1 cellular context compared by ENCODE assay signal in the genomic region with DNA sequence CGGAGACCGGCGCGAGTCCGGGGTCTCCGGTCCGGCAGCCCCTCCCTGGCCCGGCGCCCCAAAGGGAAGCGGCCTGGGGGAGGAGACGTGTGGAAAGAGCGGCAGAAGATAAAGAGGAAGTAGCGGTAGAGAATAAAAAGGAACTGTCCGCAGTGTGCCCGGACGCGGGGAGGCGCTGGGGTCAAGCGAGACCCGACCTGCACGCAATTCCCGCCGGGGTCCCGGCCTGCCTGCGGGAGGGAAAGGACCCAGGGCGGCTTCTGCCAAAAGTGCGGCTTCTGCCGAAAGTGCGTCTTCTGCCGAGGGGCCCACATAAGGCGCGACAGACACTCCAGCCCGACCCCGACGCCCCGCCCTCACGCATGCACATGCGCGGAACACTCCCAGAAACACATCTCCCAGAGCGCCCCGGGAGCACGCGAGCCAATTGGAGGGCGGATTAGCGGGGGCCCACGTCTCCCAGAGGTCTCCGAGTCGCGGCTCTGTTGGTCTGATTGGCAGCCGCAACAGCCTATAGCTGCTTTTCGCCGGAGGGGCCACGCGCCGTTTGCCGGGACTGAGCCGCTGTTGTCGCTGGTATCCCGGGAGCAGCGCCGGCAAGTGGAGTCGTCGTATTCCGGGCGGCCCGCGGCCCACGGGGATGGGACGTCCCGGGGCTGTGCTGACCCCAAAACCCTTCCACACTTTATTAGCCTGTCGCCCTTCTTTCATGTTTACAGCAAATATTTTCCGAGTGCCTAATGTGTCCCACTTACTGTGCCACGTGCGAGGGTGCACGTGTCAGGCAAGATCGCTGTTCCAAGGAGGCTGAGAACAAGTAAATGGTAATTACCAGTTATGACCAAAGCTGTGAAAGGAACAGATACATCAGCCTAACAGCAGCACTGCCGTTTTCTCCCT.
TF ChIP-seq lines count a peak whose summit lies in the region.

No MANE protein-coding gene starts in this region.

TF ChIP-seq in K562, 482 proteins besides CTCF, POLR2A, EP300 and RAD21 (continued from another document and continues in another):
- TF ChIP-seq, protein P1, sequence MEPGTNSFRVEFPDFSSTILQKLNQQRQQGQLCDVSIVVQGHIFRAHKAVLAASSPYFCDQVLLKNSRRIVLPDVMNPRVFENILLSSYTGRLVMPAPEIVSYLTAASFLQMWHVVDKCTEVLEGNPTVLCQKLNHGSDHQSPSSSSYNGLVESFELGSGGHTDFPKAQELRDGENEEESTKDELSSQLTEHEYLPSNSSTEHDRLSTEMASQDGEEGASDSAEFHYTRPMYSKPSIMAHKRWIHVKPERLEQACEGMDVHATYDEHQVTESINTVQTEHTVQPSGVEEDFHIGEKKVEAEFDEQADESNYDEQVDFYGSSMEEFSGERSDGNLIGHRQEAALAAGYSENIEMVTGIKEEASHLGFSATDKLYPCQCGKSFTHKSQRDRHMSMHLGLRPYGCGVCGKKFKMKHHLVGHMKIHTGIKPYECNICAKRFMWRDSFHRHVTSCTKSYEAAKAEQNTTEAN (CRISPR knock-in tag; IDR thresholded peaks at IDR 0.05), result peak; percentile 87; the same call in 1 of the 2 replicates
- TF ChIP-seq LARP7 (IDR thresholded peaks at IDR 0.05) (no peak), SPI1 (IDR thresholded peaks at IDR 0.05; ENCODE audit: borderline replicate concordance, low read depth, low read length) (peak; percentile 98), NR2C2 (CRISPR knock-in tag; IDR thresholded peaks at IDR 0.05) (peak; percentile 24; the same call in 1 of the 2 replicates), NR2C2 (tag; IDR thresholded peaks at IDR 0.05) (peak; percentile 89), RNF2 (IDR thresholded peaks at IDR 0.05) (peak; percentile 85), RBM22 (IDR thresholded peaks at IDR 0.05; ENCODE audit: low read depth, low read length, poor library complexity, severe bottlenecking) (peak; percentile 24), TEAD1 (CRISPR knock-in tag; IDR thresholded peaks at IDR 0.05) (peak; percentile 4 to 88; a peak in 2 of 4 replicates), XRCC3 (IDR thresholded peaks at IDR 0.05) (no peak), PHTF2 (CRISPR knock-in tag; IDR thresholded peaks at IDR 0.05) (no peak), ZNF764 (CRISPR knock-in tag; IDR thresholded peaks at IDR 0.05; ENCODE audit: low read depth) (peak; percentile 94), NFYB (IDR thresholded peaks at IDR 0.05; ENCODE audit: extremely low read depth, insufficient read length) (peak; percentile 99), HMGN3 (IDR thresholded peaks at IDR 0.05; ENCODE audit: borderline replicate concordance, extremely low read depth, insufficient read length, low read depth, low read length) (peak; percentile 85)
- TF ChIP-seq, protein P2, sequence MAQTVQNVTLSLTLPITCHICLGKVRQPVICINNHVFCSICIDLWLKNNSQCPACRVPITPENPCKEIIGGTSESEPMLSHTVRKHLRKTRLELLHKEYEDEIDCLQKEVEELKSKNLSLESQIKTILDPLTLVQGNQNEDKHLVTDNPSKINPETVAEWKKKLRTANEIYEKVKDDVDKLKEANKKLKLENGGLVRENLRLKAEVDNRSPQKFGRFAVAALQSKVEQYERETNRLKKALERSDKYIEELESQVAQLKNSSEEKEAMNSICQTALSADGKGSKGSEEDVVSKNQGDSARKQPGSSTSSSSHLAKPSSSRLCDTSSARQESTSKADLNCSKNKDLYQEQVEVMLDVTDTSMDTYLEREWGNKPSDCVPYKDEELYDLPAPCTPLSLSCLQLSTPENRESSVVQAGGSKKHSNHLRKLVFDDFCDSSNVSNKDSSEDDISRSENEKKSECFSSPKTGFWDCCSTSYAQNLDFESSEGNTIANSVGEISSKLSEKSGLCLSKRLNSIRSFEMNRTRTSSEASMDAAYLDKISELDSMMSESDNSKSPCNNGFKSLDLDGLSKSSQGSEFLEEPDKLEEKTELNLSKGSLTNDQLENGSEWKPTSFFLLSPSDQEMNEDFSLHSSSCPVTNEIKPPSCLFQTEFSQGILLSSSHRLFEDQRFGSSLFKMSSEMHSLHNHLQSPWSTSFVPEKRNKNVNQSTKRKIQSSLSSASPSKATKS (CRISPR knock-in tag; IDR thresholded peaks at IDR 0.05), result no peak
- TF ChIP-seq, protein P3, sequence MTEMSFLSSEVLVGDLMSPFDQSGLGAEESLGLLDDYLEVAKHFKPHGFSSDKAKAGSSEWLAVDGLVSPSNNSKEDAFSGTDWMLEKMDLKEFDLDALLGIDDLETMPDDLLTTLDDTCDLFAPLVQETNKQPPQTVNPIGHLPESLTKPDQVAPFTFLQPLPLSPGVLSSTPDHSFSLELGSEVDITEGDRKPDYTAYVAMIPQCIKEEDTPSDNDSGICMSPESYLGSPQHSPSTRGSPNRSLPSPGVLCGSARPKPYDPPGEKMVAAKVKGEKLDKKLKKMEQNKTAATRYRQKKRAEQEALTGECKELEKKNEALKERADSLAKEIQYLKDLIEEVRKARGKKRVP (CRISPR knock-in tag; IDR thresholded peaks at IDR 0.05), result no peak
- TF ChIP-seq, protein P4, sequence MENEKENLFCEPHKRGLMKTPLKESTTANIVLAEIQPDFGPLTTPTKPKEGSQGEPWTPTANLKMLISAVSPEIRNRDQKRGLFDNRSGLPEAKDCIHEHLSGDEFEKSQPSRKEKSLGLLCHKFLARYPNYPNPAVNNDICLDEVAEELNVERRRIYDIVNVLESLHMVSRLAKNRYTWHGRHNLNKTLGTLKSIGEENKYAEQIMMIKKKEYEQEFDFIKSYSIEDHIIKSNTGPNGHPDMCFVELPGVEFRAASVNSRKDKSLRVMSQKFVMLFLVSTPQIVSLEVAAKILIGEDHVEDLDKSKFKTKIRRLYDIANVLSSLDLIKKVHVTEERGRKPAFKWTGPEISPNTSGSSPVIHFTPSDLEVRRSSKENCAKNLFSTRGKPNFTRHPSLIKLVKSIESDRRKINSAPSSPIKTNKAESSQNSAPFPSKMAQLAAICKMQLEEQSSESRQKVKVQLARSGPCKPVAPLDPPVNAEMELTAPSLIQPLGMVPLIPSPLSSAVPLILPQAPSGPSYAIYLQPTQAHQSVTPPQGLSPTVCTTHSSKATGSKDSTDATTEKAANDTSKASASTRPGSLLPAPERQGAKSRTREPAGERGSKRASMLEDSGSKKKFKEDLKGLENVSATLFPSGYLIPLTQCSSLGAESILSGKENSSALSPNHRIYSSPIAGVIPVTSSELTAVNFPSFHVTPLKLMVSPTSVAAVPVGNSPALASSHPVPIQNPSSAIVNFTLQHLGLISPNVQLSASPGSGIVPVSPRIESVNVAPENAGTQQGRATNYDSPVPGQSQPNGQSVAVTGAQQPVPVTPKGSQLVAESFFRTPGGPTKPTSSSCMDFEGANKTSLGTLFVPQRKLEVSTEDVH (IDR thresholded peaks at IDR 0.05; ENCODE audit: low read depth, partially characterized antibody), result peak; percentile 62
- TF ChIP-seq, protein P5, sequence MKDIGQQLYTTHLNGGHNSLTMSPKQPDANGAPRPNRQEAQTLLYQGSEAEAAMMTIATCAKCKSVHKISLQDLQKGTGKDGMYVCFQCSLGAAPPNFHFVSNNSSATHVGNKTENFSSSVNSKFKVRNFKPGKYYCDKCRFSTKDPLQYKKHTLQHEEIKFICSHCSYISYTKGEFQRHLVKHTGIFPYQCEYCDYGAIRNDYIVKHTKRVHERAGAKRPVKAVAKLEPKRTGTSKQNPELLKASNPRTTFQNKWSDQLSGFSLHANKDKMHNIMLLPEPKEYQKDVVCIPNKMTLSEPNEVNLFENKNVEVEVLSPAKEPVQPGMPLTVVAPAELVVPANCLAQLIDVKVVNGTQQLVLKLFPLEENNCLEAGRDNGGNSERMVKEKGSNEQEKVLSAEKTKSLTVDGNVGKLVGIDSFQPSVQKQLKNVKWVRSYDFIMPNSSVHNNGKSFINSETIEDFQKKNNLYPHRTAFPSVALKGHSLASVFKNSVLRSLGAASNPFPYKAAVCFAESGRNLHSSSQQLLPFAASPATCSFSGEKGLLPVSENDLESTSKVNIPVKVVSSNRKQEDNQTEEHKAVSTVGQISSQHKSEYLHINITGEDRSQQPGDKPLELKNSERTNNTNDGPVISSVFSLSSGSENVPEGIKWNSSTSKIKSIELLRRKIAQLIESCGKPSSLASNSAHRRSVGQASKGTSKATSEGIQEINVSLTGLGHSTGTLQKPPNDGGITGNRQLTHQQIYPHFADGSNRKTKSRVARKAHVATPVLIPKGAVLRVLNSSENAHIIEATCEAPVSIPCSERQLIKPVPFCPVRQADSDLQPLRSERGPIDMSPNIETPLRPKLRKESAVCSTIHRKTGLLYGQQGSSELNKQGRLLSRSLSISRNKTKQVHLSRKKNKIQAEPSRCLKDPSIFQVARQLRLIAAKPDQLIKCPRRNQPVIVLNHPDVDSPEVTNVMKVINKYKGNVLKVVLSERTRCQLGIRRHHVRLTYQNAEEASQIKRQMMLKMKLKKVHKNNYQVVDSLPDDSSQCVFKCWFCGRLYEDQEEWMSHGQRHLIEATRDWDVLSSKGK (CRISPR knock-in tag; IDR thresholded peaks at IDR 0.05), result no peak
- TF ChIP-seq, protein P6, sequence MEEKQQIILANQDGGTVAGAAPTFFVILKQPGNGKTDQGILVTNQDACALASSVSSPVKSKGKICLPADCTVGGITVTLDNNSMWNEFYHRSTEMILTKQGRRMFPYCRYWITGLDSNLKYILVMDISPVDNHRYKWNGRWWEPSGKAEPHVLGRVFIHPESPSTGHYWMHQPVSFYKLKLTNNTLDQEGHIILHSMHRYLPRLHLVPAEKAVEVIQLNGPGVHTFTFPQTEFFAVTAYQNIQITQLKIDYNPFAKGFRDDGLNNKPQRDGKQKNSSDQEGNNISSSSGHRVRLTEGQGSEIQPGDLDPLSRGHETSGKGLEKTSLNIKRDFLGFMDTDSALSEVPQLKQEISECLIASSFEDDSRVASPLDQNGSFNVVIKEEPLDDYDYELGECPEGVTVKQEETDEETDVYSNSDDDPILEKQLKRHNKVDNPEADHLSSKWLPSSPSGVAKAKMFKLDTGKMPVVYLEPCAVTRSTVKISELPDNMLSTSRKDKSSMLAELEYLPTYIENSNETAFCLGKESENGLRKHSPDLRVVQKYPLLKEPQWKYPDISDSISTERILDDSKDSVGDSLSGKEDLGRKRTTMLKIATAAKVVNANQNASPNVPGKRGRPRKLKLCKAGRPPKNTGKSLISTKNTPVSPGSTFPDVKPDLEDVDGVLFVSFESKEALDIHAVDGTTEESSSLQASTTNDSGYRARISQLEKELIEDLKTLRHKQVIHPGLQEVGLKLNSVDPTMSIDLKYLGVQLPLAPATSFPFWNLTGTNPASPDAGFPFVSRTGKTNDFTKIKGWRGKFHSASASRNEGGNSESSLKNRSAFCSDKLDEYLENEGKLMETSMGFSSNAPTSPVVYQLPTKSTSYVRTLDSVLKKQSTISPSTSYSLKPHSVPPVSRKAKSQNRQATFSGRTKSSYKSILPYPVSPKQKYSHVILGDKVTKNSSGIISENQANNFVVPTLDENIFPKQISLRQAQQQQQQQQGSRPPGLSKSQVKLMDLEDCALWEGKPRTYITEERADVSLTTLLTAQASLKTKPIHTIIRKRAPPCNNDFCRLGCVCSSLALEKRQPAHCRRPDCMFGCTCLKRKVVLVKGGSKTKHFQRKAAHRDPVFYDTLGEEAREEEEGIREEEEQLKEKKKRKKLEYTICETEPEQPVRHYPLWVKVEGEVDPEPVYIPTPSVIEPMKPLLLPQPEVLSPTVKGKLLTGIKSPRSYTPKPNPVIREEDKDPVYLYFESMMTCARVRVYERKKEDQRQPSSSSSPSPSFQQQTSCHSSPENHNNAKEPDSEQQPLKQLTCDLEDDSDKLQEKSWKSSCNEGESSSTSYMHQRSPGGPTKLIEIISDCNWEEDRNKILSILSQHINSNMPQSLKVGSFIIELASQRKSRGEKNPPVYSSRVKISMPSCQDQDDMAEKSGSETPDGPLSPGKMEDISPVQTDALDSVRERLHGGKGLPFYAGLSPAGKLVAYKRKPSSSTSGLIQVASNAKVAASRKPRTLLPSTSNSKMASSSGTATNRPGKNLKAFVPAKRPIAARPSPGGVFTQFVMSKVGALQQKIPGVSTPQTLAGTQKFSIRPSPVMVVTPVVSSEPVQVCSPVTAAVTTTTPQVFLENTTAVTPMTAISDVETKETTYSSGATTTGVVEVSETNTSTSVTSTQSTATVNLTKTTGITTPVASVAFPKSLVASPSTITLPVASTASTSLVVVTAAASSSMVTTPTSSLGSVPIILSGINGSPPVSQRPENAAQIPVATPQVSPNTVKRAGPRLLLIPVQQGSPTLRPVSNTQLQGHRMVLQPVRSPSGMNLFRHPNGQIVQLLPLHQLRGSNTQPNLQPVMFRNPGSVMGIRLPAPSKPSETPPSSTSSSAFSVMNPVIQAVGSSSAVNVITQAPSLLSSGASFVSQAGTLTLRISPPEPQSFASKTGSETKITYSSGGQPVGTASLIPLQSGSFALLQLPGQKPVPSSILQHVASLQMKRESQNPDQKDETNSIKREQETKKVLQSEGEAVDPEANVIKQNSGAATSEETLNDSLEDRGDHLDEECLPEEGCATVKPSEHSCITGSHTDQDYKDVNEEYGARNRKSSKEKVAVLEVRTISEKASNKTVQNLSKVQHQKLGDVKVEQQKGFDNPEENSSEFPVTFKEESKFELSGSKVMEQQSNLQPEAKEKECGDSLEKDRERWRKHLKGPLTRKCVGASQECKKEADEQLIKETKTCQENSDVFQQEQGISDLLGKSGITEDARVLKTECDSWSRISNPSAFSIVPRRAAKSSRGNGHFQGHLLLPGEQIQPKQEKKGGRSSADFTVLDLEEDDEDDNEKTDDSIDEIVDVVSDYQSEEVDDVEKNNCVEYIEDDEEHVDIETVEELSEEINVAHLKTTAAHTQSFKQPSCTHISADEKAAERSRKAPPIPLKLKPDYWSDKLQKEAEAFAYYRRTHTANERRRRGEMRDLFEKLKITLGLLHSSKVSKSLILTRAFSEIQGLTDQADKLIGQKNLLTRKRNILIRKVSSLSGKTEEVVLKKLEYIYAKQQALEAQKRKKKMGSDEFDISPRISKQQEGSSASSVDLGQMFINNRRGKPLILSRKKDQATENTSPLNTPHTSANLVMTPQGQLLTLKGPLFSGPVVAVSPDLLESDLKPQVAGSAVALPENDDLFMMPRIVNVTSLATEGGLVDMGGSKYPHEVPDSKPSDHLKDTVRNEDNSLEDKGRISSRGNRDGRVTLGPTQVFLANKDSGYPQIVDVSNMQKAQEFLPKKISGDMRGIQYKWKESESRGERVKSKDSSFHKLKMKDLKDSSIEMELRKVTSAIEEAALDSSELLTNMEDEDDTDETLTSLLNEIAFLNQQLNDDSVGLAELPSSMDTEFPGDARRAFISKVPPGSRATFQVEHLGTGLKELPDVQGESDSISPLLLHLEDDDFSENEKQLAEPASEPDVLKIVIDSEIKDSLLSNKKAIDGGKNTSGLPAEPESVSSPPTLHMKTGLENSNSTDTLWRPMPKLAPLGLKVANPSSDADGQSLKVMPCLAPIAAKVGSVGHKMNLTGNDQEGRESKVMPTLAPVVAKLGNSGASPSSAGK (IDR thresholded peaks at IDR 0.05), result peak; percentile 100
- TF ChIP-seq, protein P7, sequence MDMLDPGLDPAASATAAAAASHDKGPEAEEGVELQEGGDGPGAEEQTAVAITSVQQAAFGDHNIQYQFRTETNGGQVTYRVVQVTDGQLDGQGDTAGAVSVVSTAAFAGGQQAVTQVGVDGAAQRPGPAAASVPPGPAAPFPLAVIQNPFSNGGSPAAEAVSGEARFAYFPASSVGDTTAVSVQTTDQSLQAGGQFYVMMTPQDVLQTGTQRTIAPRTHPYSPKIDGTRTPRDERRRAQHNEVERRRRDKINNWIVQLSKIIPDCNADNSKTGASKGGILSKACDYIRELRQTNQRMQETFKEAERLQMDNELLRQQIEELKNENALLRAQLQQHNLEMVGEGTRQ (CRISPR knock-in tag; IDR thresholded peaks at IDR 0.05), result peak; percentile 47
